Comparison of ENCODE assay signal across 13 cellular contexts in the genomic region with DNA sequence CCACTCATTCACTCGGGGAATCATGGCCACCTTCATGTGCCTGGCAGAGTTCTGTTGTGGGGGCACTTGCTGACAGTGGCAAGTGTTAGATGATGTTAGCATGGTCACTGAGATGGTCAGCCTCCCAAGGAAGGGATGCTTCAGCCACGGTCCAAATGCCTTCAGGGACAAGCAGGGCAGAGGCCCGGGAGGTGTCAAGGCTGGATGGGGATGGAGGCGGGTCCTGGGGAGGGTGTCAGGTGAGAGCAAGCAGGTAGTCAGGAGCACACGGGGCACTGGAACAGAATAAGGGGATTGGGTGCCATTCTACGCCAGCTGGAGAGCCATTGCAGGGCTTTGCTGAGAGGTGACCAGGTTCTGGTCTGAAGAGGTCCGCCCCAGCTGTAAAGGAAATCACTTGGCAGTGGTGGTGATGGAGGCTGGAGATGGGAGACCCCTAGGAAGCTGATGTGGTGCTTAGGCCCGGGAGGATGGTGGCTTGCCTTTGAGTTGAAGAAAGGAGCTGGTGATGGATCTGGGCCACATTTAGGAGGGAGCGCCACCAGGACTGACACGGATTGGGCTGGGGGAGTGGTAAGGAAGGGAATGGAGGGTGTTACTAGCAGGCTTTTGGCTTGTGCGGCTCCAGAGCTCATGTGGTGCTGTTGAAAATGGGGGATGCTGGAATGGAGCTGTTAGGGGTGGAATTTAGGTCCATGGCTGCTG. TPM values are rescaled to one million over a fixed set of nuclear protein-coding genes. Genes with fewer than 3 reads are reported as not detected.
DNase-seq lines count a peak whose midpoint lies in the region; ATAC-seq, FAIRE-seq and TF ChIP-seq lines count a peak whose summit lies in the region.
"Had no signal": no experiment of that assay in that cellular context is flagged by ENCODE, and none has a peak within 500 bp of the region (broad histone marks: within the 10 kb centered on the region; RNA-seq: fewer than 3 reads in every experiment).

No MANE protein-coding gene starts in this region.

- H3K4ac ChIP-seq in mesendoderm (ENCODE audit: low read depth, low read length), result no peak overlapping the region

- DNase-seq in right atrium auricular region (ENCODE audit: low spot score) (no peak), left ventricle myocardium superior (no peak), GM12878 (ENCODE audit: low read depth, low spot score) (no peak), mesendoderm (no peak), GM10248 (ENCODE audit: extremely low spot score) (no peak), NCI-H1105 (lab: John Stamatoyannopoulos, UW) (no peak), DMS79 (lab: John Stamatoyannopoulos, UW) (no peak)
- DNase-seq: NCI-H526 treated with DMSO at 0.1 percent for 48 hours had no signal

- no peak overlapping the region for H4K5ac ChIP-seq in mesendoderm (ENCODE audit: low read length)

- TF ChIP-seq RAD21 in GM12878 (IDR thresholded peaks at IDR 0.05; ENCODE audit: insufficient read depth, low read depth, low read length), result no peak

- no peak overlapping the region for H4K8ac ChIP-seq in mesendoderm (ENCODE audit: low read depth, low read length)

- H3K4me1 ChIP-seq in right atrium auricular region (peaks cover 0 to 26% of the 10 kb centered on the region in 2 donors), GM12878 (ENCODE audit: control insufficient read depth, insufficient read depth, low read length) (no peaks in the 10 kb centered on the region), mesendoderm (ENCODE audit: control insufficient read depth, low read depth, low read length) (peaks cover 9% of the 10 kb centered on the region)

- TF ChIP-seq CTCF in right atrium auricular region (IDR thresholded peaks at IDR 0.05), result no peak
- no peak for TF ChIP-seq CTCF in GM12878 (IDR thresholded peaks at IDR 0.05 in 2 of 3, conservative IDR thresholded peaks at IDR 0.05 in 1 of 3; ENCODE audit: control insufficient read depth in 2 of 3, extremely low read depth in 1 of 3, insufficient read depth in 1 of 3, low read depth in 3 of 3, low read length in 3 of 3)
- TF ChIP-seq CTCF in GM10248 (IDR thresholded peaks at IDR 0.05; ENCODE audit: control extremely low read depth, extremely low read depth, low read depth, missing control alignments), result no peak

- no peak overlapping the region for H2AFZ ChIP-seq in GM12878 (ENCODE audit: control insufficient read depth, low read depth, low read length)

- H3K4me3 ChIP-seq in right atrium auricular region, result no peak overlapping the region
- no peak overlapping the region for H3K4me3 ChIP-seq in GM12878
- H3K4me3 ChIP-seq in mesendoderm (ENCODE audit: low read length), result no peak overlapping the region
- H3K4me3 ChIP-seq: spleen, upper lobe of left lung had no signal

- no peak overlapping the region for H2AK5ac ChIP-seq in mesendoderm (ENCODE audit: low read length)

- H2BK120ac ChIP-seq in mesendoderm (ENCODE audit: low read depth, low read length), result no peak overlapping the region

- ATAC-seq in left ventricle myocardium superior, result no peak
- ATAC-seq in GM12878, result peak; percentile 6; the same call in 1 of the 3 replicates
- no peak for ATAC-seq in GM19397 (IDR thresholded peaks at IDR 0.05; ENCODE audit: unreplicated experiment)

- H4K20me1 ChIP-seq in GM12878 (ENCODE audit: control insufficient read depth, insufficient read depth), result peaks cover 3% of the 10 kb centered on the region; the same call in 1 of the 2 replicates

- H3K9me3 ChIP-seq in right atrium auricular region (no peaks in the 10 kb centered on the region), GM12878 (replicated peaks; ENCODE audit: control insufficient read depth, insufficient read depth, low read length) (no peaks in the 10 kb centered on the region)
- H3K9me3 ChIP-seq: spleen, upper lobe of left lung had no signal

- H2BK5ac ChIP-seq in mesendoderm (ENCODE audit: low read length), result no peak overlapping the region

- no peak for TF ChIP-seq POLR2A in GM12878 (IDR thresholded peaks at IDR 0.05; ENCODE audit: low read depth, low read length)

- no peak for FAIRE-seq in GM12878 (lab: Jason Lieb, UNC)
- FAIRE-seq: astrocyte, frontal cortex had no signal

- H2BK15ac ChIP-seq in mesendoderm (replicated peaks; ENCODE audit: low read depth), result no peak overlapping the region

- no peak for TF ChIP-seq EP300 in GM12878 (IDR thresholded peaks at IDR 0.05; ENCODE audit: borderline replicate concordance in 1 of 2, control insufficient read depth in 1 of 2, low read depth in 2 of 2, low read length in 2 of 2)

- intact Hi-C loops in left ventricle myocardium superior (cut with micrococcal nuclease) (no loop called here), GM12878 (cut with micrococcal nuclease; ENCODE audit: unreplicated experiment) (loop anchor here (2.0 to 5.0 kb wide), 5 partner anchors 22 to 212 kb away; a partner anchor contains a TSS)

- H3K36me3 ChIP-seq in right atrium auricular region, result no peaks in the 10 kb centered on the region
- no peaks in the 10 kb centered on the region; a peak in 1 of 4 replicates for H3K36me3 ChIP-seq in GM12878 (ENCODE audit: control insufficient read depth in 2 of 2, insufficient read depth in 2 of 2, low read length in 1 of 2)
- no peaks in the 10 kb centered on the region for H3K36me3 ChIP-seq in mesendoderm (ENCODE audit: control insufficient read depth, insufficient read depth, low read length)

- H3K23ac ChIP-seq in mesendoderm (ENCODE audit: low read length), result no peak overlapping the region

- BruUV-seq in GM12878 (replicated peaks; lab: Mats Ljungman, UMichigan), result no TSS peak

- POLR2A ChIA-PET in GM12878 (lab: Charles Lee), result no interaction called here
- POLR2A ChIA-PET in GM10248 (lab: Yijun Ruan, JAX), result no interaction called here

- SMC1A ChIA-PET in GM12878 (lab: Charles Lee; ENCODE audit: uncharacterized antibody, unreplicated experiment), result interaction anchor here (1.0 to 3.3 kb wide), 6 partner anchors 22 to 127 kb away, joined by 3 to 15 read pairs (median 3); a partner anchor contains a TSS

- H3K56ac ChIP-seq in mesendoderm (ENCODE audit: low read length), result peak overlapping the region; percentile 60

- 60% methylated on average over 11 of the region's 11 CpGs for WGBS in GM12878 (ENCODE audit: insufficient coverage, insufficient replicate concordance, low lambda C conversion rate, missing lambda C conversion rate)
- no CpG with 5 or more reads among the region's 11 CpGs for WGBS in mesendoderm (ENCODE audit: extremely low coverage, insufficient coverage, low lambda C conversion rate)

- RAD21 ChIA-PET in GM12878 (lab: Charles Lee; ENCODE audit: unreplicated experiment), result interaction anchor here (0.8 to 1.6 kb wide), 4 partner anchors 10 to 96 kb away, joined by 3 to 5 read pairs (median 4); no protein-coding TSS in a partner anchor

- H3K79me1 ChIP-seq in mesendoderm (ENCODE audit: low read length), result peaks cover 4% of the 10 kb centered on the region

- CTCF ChIA-PET in GM12878 (lab: Yijun Ruan, JAX) (interaction anchor here (0.7 to 3.9 kb wide), 15 partner anchors 9 to 250 kb away, joined by 3 to 31 read pairs (median 6); a partner anchor contains a TSS), GM10248 (lab: Yijun Ruan, JAX) (interaction anchor here (0.7 to 11.3 kb wide), 31 partner anchors 8 to 147 kb away, joined by 3 to 149 read pairs (median 4); a partner anchor contains a TSS)

- no peaks in the 10 kb centered on the region; the same call in none of the 2 replicates for H3K79me2 ChIP-seq in GM12878 (ENCODE audit: control insufficient read depth, insufficient read depth, low read length)
- H3K79me2 ChIP-seq in mesendoderm (ENCODE audit: control insufficient read depth, insufficient read depth, low read length), result no peaks in the 10 kb centered on the region

- in situ Hi-C loops in GM12878 (cut with MboI), result no loop called here

- H3K9ac ChIP-seq in GM12878 (ENCODE audit: control insufficient read depth, insufficient read depth, low read length), result no peak overlapping the region
- no peak overlapping the region for H3K9ac ChIP-seq in mesendoderm (ENCODE audit: low read length)

- H3K27ac ChIP-seq in right atrium auricular region, result peak overlapping the region; percentile 1 to 51
- no peak overlapping the region for H3K27ac ChIP-seq in GM12878 (ENCODE audit: control insufficient read depth, insufficient read depth)
- H3K27ac ChIP-seq in mesendoderm (ENCODE audit: low read depth, low read length), result no peak overlapping the region

- no peak overlapping the region for H3K18ac ChIP-seq in mesendoderm (ENCODE audit: low read length)

- H3K4me2 ChIP-seq in GM12878 (ENCODE audit: control insufficient read depth, insufficient read depth) (no peak overlapping the region), mesendoderm (ENCODE audit: low read length) (no peak overlapping the region)

- no peaks in the 10 kb centered on the region for H3K27me3 ChIP-seq in right atrium auricular region
- H3K27me3 ChIP-seq in GM12878 (replicated peaks in 1 of 2; ENCODE audit: control insufficient read depth in 2 of 2, insufficient read depth in 2 of 2, low read length in 1 of 2), result no peaks in the 10 kb centered on the region
- H3K27me3 ChIP-seq in mesendoderm (ENCODE audit: insufficient read depth, low read length, poor library complexity), result no peaks in the 10 kb centered on the region
- H3K27me3 ChIP-seq: upper lobe of left lung had no signal

RNA-seq across cellular contexts. Expression of a gene that starts 24.1 kb away (rescaled TPM):
- total RNA-seq in right atrium auricular region, result 10 to 100 TPM; 29.8 to 42.1 TPM
- total RNA-seq in left ventricle myocardium superior, result 69.7 TPM
- 96.1 TPM in 2 replicates for total RNA-seq in GM12878 (2013; cell fraction: nucleolus; rRNA removed)
- total RNA-seq in GM12878 (2014; rRNA removed), result 20.7 and 24.7 TPM in 2 replicates
- total RNA-seq in GM12878 (2014; rRNA removed; fragmentation: Illumina TruSeq; extraction: Trizol), result 13.4 and 15.4 TPM in 2 replicates
- total RNA-seq in GM12878 (2021), result 62.9 and 68.1 TPM in 2 replicates
- 7.9 TPM for polyA plus RNA-seq in GM12878 (2011; ENCODE audit: low read depth)
- 16.6 and 28.5 TPM in 2 replicates for polyA plus RNA-seq in GM12878 (2011; rRNA removed)
- 51.9 and 57.9 TPM in 2 replicates for polyA plus RNA-seq in GM12878 (2011; cell fraction: cytosol; rRNA removed)
- 172 and 269 TPM in 2 replicates for polyA plus RNA-seq in GM12878 (2011; cell fraction: nucleus; rRNA removed)
- polyA plus RNA-seq in GM12878 (2012), result 21.8 and 23.5 TPM in 2 replicates
- polyA plus RNA-seq in GM12878 (2014; fragmentation: Illumina TruSeq; extraction: Trizol), result 7.2 and 16.0 TPM in 2 replicates
- polyA plus RNA-seq in GM12878 (2014; fragmentation: Nextera tagmentation; extraction: Ambion mirVana), result 1 to 10 TPM; 1.8 to 4.7 TPM
- 39.8 and 40.5 TPM in 2 replicates for polyA plus RNA-seq in GM12878 (2014; rRNA removed)
- polyA plus RNA-seq in GM12878 (2016; fragmentation: Nextera tagmentation; extraction: Ambion mirVana), result 1 to 10 TPM; 8.5 to 9.0 TPM
- polyA minus RNA-seq in GM12878 (2011; rRNA and poly(A)+ RNA removed), result 25.7 and 40.0 TPM in 2 replicates
- 17.4 and 25.4 TPM in 2 replicates for polyA minus RNA-seq in GM12878 (2011; cell fraction: cytosol; rRNA and poly(A)+ RNA removed)
- polyA minus RNA-seq in GM12878 (2011; cell fraction: nucleus; rRNA and poly(A)+ RNA removed), result 49.2 and 81.9 TPM in 2 replicates
- polyA plus RNA-seq in mesendoderm (2013, experiment 1 of 2), result 27.6 TPM
- 26.4 TPM for polyA plus RNA-seq in mesendoderm (2013, experiment 2 of 2)

RNA-seq across cellular contexts. Expression of a gene that starts 27.1 kb away (rescaled TPM):
- total RNA-seq in right atrium auricular region (10 to 100 TPM; 28.0 to 53.6 TPM), left ventricle myocardium superior (38.7 TPM), GM12878 (2014; rRNA removed) (48.2 and 51.6 TPM in 2 replicates), GM12878 (2014; rRNA removed; fragmentation: Illumina TruSeq; extraction: Trizol) (10.8 and 12.3 TPM in 2 replicates), GM12878 (2021) (74.7 and 79.5 TPM in 2 replicates)
- total RNA-seq in GM12878 (2013; cell fraction: nucleolus; rRNA removed), result 13.2 and 14.1 TPM in 2 replicates
- 10.6 TPM for polyA plus RNA-seq in GM12878 (2011; ENCODE audit: low read depth)
- polyA plus RNA-seq in GM12878 (2011; rRNA removed) (4.9 and 17.8 TPM in 2 replicates), GM12878 (2014; fragmentation: Illumina TruSeq; extraction: Trizol) (1.4 and 11.9 TPM in 2 replicates), GM12878 (2014; fragmentation: Nextera tagmentation; extraction: Ambion mirVana) (under 1 TPM in 1 of 2 experiments, not detected in 1; 0.27 TPM), GM12878 (2014; rRNA removed) (63.9 and 74.4 TPM in 2 replicates), GM12878 (2016; fragmentation: Nextera tagmentation; extraction: Ambion mirVana) (10 to 100 TPM; 41.3 to 48.4 TPM)
- polyA plus RNA-seq in GM12878 (2011; cell fraction: cytosol; rRNA removed), result 33.1 and 43.2 TPM in 2 replicates
- 70.0 and 81.9 TPM in 2 replicates for polyA plus RNA-seq in GM12878 (2011; cell fraction: nucleus; rRNA removed)
- polyA plus RNA-seq in GM12878 (2012), result 59.9 and 68.3 TPM in 2 replicates
- 4.5 and 12.9 TPM in 2 replicates for polyA minus RNA-seq in GM12878 (2011; rRNA and poly(A)+ RNA removed)
- 16.6 and 17.5 TPM in 2 replicates for polyA minus RNA-seq in GM12878 (2011; cell fraction: cytosol; rRNA and poly(A)+ RNA removed)
- 8.8 and 11.9 TPM in 2 replicates for polyA minus RNA-seq in GM12878 (2011; cell fraction: nucleus; rRNA and poly(A)+ RNA removed)
- polyA plus RNA-seq in mesendoderm (2013, experiment 1 of 2), result 43.1 TPM
- polyA plus RNA-seq in mesendoderm (2013, experiment 2 of 2), result 42.0 TPM

RNA-seq across cellular contexts. Expression of a gene that starts 29.8 kb away (rescaled TPM):
- total RNA-seq in right atrium auricular region, result 10 to 100 TPM; 85.9 to 96.4 TPM
- total RNA-seq in left ventricle myocardium superior, result 79.4 TPM
- 94.3 and 112 TPM in 2 replicates for total RNA-seq in GM12878 (2013; cell fraction: nucleolus; rRNA removed)
- total RNA-seq in GM12878 (2014; rRNA removed), result 84.3 and 93.9 TPM in 2 replicates
- total RNA-seq in GM12878 (2014; rRNA removed; fragmentation: Illumina TruSeq; extraction: Trizol), result 22.8 and 26.6 TPM in 2 replicates
- 79.2 and 82.0 TPM in 2 replicates for total RNA-seq in GM12878 (2021)
- polyA plus RNA-seq in GM12878 (2011; ENCODE audit: low read depth), result 16.1 TPM
- polyA plus RNA-seq in GM12878 (2011; rRNA removed), result 13.0 and 26.9 TPM in 2 replicates
- polyA plus RNA-seq in GM12878 (2011; cell fraction: cytosol; rRNA removed), result 41.0 and 54.1 TPM in 2 replicates
- 382 and 387 TPM in 2 replicates for polyA plus RNA-seq in GM12878 (2011; cell fraction: nucleus; rRNA removed)
- polyA plus RNA-seq in GM12878 (2012), result 54.4 and 55.2 TPM in 2 replicates
- 8.5 and 23.7 TPM in 2 replicates for polyA plus RNA-seq in GM12878 (2014; fragmentation: Illumina TruSeq; extraction: Trizol)
- polyA plus RNA-seq in GM12878 (2014; fragmentation: Nextera tagmentation; extraction: Ambion mirVana), result 1 to 10 TPM in 1 of 2 experiments, under 1 TPM in 1; 0.19 to 4.1 TPM
- polyA plus RNA-seq in GM12878 (2014; rRNA removed), result 102 and 123 TPM in 2 replicates
- polyA plus RNA-seq in GM12878 (2016; fragmentation: Nextera tagmentation; extraction: Ambion mirVana), result 10 to 100 TPM; 86.3 to 96.5 TPM
- polyA minus RNA-seq in GM12878 (2011; rRNA and poly(A)+ RNA removed), result 18.9 and 39.2 TPM in 2 replicates
- polyA minus RNA-seq in GM12878 (2011; cell fraction: cytosol; rRNA and poly(A)+ RNA removed), result 13.2 and 13.5 TPM in 2 replicates
- polyA minus RNA-seq in GM12878 (2011; cell fraction: nucleus; rRNA and poly(A)+ RNA removed), result 59.7 and 77.0 TPM in 2 replicates
- 29.3 TPM for polyA plus RNA-seq in mesendoderm (2013, experiment 1 of 2)
- 27.9 TPM for polyA plus RNA-seq in mesendoderm (2013, experiment 2 of 2)

RNA-seq across cellular contexts. Expression of a gene that starts 51.0 kb away (rescaled TPM):
- total RNA-seq in right atrium auricular region (100 to 1,000 TPM in 1 of 2 donors, 10 to 100 TPM in 1; 55.3 to 114 TPM), left ventricle myocardium superior (64.1 TPM), GM12878 (2014; rRNA removed) (50.7 and 51.0 TPM in 2 replicates), GM12878 (2014; rRNA removed; fragmentation: Illumina TruSeq; extraction: Trizol) (15.6 and 17.4 TPM in 2 replicates), GM12878 (2021) (69.1 and 78.6 TPM in 2 replicates)
- total RNA-seq in GM12878 (2013; cell fraction: nucleolus; rRNA removed), result 37.3 and 42.1 TPM in 2 replicates
- polyA plus RNA-seq in GM12878 (2011; ENCODE audit: low read depth), result 14.2 TPM
- polyA plus RNA-seq in GM12878 (2011; rRNA removed) (10.8 and 25.8 TPM in 2 replicates), GM12878 (2014; fragmentation: Illumina TruSeq; extraction: Trizol) (2.9 and 21.9 TPM in 2 replicates), GM12878 (2014; fragmentation: Nextera tagmentation; extraction: Ambion mirVana) (10 to 100 TPM in 1 of 2 experiments, 1 to 10 TPM in 1; 2.7 to 12.1 TPM), GM12878 (2014; rRNA removed) (63.8 and 68.7 TPM in 2 replicates), GM12878 (2016; fragmentation: Nextera tagmentation; extraction: Ambion mirVana) (10 to 100 TPM; 34.4 to 38.9 TPM)
- polyA plus RNA-seq in GM12878 (2011; cell fraction: cytosol; rRNA removed), result 32.2 and 35.6 TPM in 2 replicates
- polyA plus RNA-seq in GM12878 (2011; cell fraction: nucleus; rRNA removed), result 168 and 199 TPM in 2 replicates
- polyA plus RNA-seq in GM12878 (2012), result 46.6 and 51.1 TPM in 2 replicates
- polyA minus RNA-seq in GM12878 (2011; rRNA and poly(A)+ RNA removed), result 10.8 and 27.9 TPM in 2 replicates
- polyA minus RNA-seq in GM12878 (2011; cell fraction: cytosol; rRNA and poly(A)+ RNA removed), result 10.4 and 11.4 TPM in 2 replicates
- polyA minus RNA-seq in GM12878 (2011; cell fraction: nucleus; rRNA and poly(A)+ RNA removed), result 46.8 and 68.3 TPM in 2 replicates
- polyA plus RNA-seq in mesendoderm (2013, experiment 1 of 2), result 51.8 TPM
- polyA plus RNA-seq in mesendoderm (2013, experiment 2 of 2), result 53.3 TPM

RNA-seq across cellular contexts. Expression of a gene that starts 52.7 kb away (rescaled TPM):
- total RNA-seq in right atrium auricular region (1 to 10 TPM; 4.4 to 4.9 TPM), left ventricle myocardium superior (8.1 TPM), GM12878 (2014; rRNA removed) (25.9 and 30.3 TPM in 2 replicates), GM12878 (2014; rRNA removed; fragmentation: Illumina TruSeq; extraction: Trizol) (18.2 and 19.4 TPM in 2 replicates), GM12878 (2021) (19.1 and 19.7 TPM in 2 replicates)
- total RNA-seq in GM12878 (2013; cell fraction: nucleolus; rRNA removed), result 7.9 and 9.3 TPM in 2 replicates
- 6.6 TPM for polyA plus RNA-seq in GM12878 (2011; ENCODE audit: low read depth)
- polyA plus RNA-seq in GM12878 (2011; rRNA removed) (20.2 and 24.5 TPM in 2 replicates), GM12878 (2014; fragmentation: Illumina TruSeq; extraction: Trizol) (13.9 and 19.4 TPM in 2 replicates), GM12878 (2014; fragmentation: Nextera tagmentation; extraction: Ambion mirVana) (1 to 10 TPM; 1.5 to 8.1 TPM), GM12878 (2014; rRNA removed) (23.5 and 27.6 TPM in 2 replicates), GM12878 (2016; fragmentation: Nextera tagmentation; extraction: Ambion mirVana) (10 to 100 TPM; 33.1 to 33.4 TPM)
- polyA plus RNA-seq in GM12878 (2011; cell fraction: cytosol; rRNA removed), result 39.7 and 49.3 TPM in 2 replicates
- polyA plus RNA-seq in GM12878 (2011; cell fraction: nucleus; rRNA removed), result 31.1 TPM in 2 replicates
- polyA plus RNA-seq in GM12878 (2012), result 11.1 and 12.6 TPM in 2 replicates
- 24.7 and 28.3 TPM in 2 replicates for polyA minus RNA-seq in GM12878 (2011; rRNA and poly(A)+ RNA removed)
- polyA minus RNA-seq in GM12878 (2011; cell fraction: cytosol; rRNA and poly(A)+ RNA removed), result 7.6 and 12.2 TPM in 2 replicates
- 13.7 and 18.2 TPM in 2 replicates for polyA minus RNA-seq in GM12878 (2011; cell fraction: nucleus; rRNA and poly(A)+ RNA removed)
- 9.7 TPM for polyA plus RNA-seq in mesendoderm (2013, experiment 1 of 2)
- polyA plus RNA-seq in mesendoderm (2013, experiment 2 of 2), result 10.1 TPM

Comparison
In these comparisons a context has a peak if more than half of its experiments do, and no peak if none do; other contexts are left out.
1. H3K27ac ChIP-seq: peak in right atrium auricular region (2 of 2); none in GM12878 (single experiment) and mesendoderm (single experiment).